ENCODE assay signal across 8 cellular contexts in genomic region chr14:75515631-75515999, GRCh38. TPM values are rescaled to one million over a fixed set of nuclear protein-coding genes. Genes with fewer than 3 reads are reported as not detected.
A peak's percentile ranks its signal among the peaks of the same experiment; 100 is the strongest.
DNase-seq lines count a peak whose midpoint lies in the region; ATAC-seq and FAIRE-seq lines count a peak whose summit lies in the region.

No MANE protein-coding gene starts in this region.

- no peak for FAIRE-seq in frontal cortex (lab: Jason Lieb, UNC)

- ATAC-seq in GM18909 (IDR thresholded peaks at IDR 0.05; ENCODE audit: poor library complexity, unreplicated experiment) (peak; percentile 47), HG02798 (IDR thresholded peaks at IDR 0.05; ENCODE audit: poor library complexity, unreplicated experiment) (peak; percentile 44), naive B cell (ENCODE audit: low read depth in 2 of 2) (peak; percentile 92 to 94)

- H3K9me3 Mint-ChIP-seq in T-helper 2 cell treated with Interferon-gamma antibody and Interleukin-4, amounts not matched to agents 5 μg/mL and 100 μg/mL, for 36 hours = peaks cover 13% of the 10 kb centered on the region
- peaks cover 0 to 13% (median 9%) of the 10 kb centered on the region in 7 donors for H3K9me3 Mint-ChIP-seq in naive B cell

- H3K27me3 Mint-ChIP-seq in T-helper 2 cell treated with Interferon-gamma antibody and Interleukin-4, amounts not matched to agents 5 μg/mL and 100 μg/mL, for 36 hours (ENCODE audit: low read depth) = no peaks in the 10 kb centered on the region
- no peaks in the 10 kb centered on the region for H3K27me3 Mint-ChIP-seq in naive B cell

- no peak for DNase-seq in T-helper 2 cell treated with Interferon-gamma antibody and Interleukin-4, amounts not matched to agents 5 μg/mL and 100 μg/mL, for 36 hours (ENCODE audit: low spot score)
- DNase-seq in naive B cell (peak; percentile 81), NCI-H146 (lab: John Stamatoyannopoulos, UW) (no peak), kidney tubule cell (ENCODE audit: low spot score) (no peak), frontal cortex (ENCODE audit: low spot score in 2 of 2) (no peak)
- no peak for DNase-seq in effector CD4-positive, alpha-beta T cell

- peak overlapping the region; percentile 92 for H3K27ac Mint-ChIP-seq in T-helper 2 cell treated with Interferon-gamma antibody and Interleukin-4, amounts not matched to agents 5 μg/mL and 100 μg/mL, for 36 hours
- H3K27ac Mint-ChIP-seq in naive B cell = peak overlapping the region in 5 of 6 donors; percentile 79 to 97 (median 96)

- H3K36me3 Mint-ChIP-seq in T-helper 2 cell treated with Interferon-gamma antibody and Interleukin-4, amounts not matched to agents 5 μg/mL and 100 μg/mL, for 36 hours (ENCODE audit: low read depth) = peaks cover 11% of the 10 kb centered on the region
- no peaks in the 10 kb centered on the region for H3K36me3 Mint-ChIP-seq in naive B cell

- H3K4me1 Mint-ChIP-seq in T-helper 2 cell treated with Interferon-gamma antibody and Interleukin-4, amounts not matched to agents 5 μg/mL and 100 μg/mL, for 36 hours (ENCODE audit: low read depth) = peaks cover 46% of the 10 kb centered on the region
- peaks cover 25 to 36% (median 35%) of the 10 kb centered on the region in 3 donors for H3K4me1 Mint-ChIP-seq in naive B cell

- peak overlapping the region; percentile 84 for H3K4me3 Mint-ChIP-seq in T-helper 2 cell treated with Interferon-gamma antibody and Interleukin-4, amounts not matched to agents 5 μg/mL and 100 μg/mL, for 36 hours
- peak overlapping the region; percentile 78 to 96 (median 92) for H3K4me3 Mint-ChIP-seq in naive B cell

RNA-seq across cellular contexts. Expression of gene BATF, which starts 6.7 kb away (rescaled TPM):
- polyA plus RNA-seq in naive B cell (ENCODE audit: low read depth in 6 of 6) = 10 to 100 TPM in 2 of 6 donors, 1 to 10 TPM in 4; 2.6 to 12.9 (median 6.5) TPM
- total RNA-seq in frontal cortex = 0.82 TPM
